In the genomic region with DNA sequence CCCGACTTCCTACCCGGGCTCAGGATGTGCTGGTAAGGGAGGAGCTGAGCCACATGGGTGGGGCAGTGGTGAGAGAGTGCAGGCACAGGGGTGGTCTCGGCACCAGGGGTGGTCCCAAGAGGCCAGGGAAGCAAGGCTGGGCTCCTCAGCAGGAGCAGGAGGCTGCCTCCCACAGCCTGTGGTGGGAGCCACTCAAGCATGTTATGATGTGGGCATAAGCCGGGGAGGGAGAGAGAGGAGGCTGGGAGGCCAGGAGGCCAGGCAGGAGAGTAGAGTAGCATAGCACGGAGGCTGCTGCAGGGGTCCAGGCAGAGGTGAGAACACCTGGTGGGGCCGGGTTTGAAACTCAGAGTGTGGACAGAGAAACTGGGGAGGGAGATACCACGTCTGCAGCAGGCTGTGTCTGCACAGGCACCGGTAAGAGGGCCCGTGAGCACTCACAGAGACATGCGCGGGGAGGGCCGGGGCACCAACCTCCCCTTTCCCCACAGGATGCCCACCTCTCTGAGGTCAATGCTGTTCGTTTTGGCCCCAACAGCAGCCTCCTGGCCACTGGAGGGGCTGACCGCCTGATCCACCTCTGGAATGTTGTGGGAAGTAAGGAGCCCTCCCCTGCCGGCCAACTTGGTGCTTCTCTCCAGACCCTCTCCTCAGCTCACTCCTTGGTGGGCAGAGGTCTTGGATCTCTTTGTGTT, we compare ENCODE assay signal across 13 cellular contexts. TPM values are rescaled to one million over a fixed set of nuclear protein-coding genes. Genes with fewer than 3 reads are reported as not detected.
DNase-seq lines count a peak whose midpoint lies in the region; ATAC-seq and TF ChIP-seq lines count a peak whose summit lies in the region.
"Had no signal": no experiment of that assay in that cellular context is flagged by ENCODE, and none has a peak within 500 bp of the region (broad histone marks: within the 10 kb centered on the region; RNA-seq: fewer than 3 reads in every experiment).

No MANE protein-coding gene starts in this region.

- H3K4me2 ChIP-seq in SU-DHL-6 (ENCODE audit: low read depth, low read length, poor library complexity, severe bottlenecking): no peak overlapping the region

- H3K4me1 ChIP-seq in endodermal cell (ENCODE audit: control insufficient read depth, insufficient read depth, low read length): no peaks in the 10 kb centered on the region
- peaks cover 8% of the 10 kb centered on the region for H3K4me1 ChIP-seq in A673 (ENCODE audit: insufficient read depth, low read length, poor library complexity, severe bottlenecking)
- H3K4me1 ChIP-seq: SJCRH30 had no signal

- CTCF ChIA-PET in A673 (lab: Charles Lee): no interaction called here

- peaks cover 23% of the 10 kb centered on the region for H3K27me3 Mint-ChIP-seq in endodermal cell (ENCODE audit: insufficient read depth)

- H4K20me1 ChIP-seq in SU-DHL-6 (ENCODE audit: low read depth, low read length): no peaks in the 10 kb centered on the region

- H3K27me3 ChIP-seq in SU-DHL-6 (ENCODE audit: low read length) (no peaks in the 10 kb centered on the region), endodermal cell (ENCODE audit: control insufficient read depth, insufficient read depth, low read length, poor library complexity, severe bottlenecking) (no peaks in the 10 kb centered on the region), A673 (replicated peaks; ENCODE audit: insufficient read depth, low read depth, low read length, poor library complexity) (no peaks in the 10 kb centered on the region)
- H3K27me3 ChIP-seq: SJCRH30 had no signal

- peak overlapping the region; percentile 68 to 89 for H3K27ac Mint-ChIP-seq in activated naive CD4-positive, alpha-beta T cell treated with anti-CD3 and anti-CD28 coated beads, Interleukin-2, amount 50 U/mL, for 72 hours
- peak overlapping the region; percentile 64 for H3K27ac Mint-ChIP-seq in endodermal cell
- peak overlapping the region; percentile 86 for H3K27ac Mint-ChIP-seq in stimulated activated effector memory CD8-positive, alpha-beta T cell treated with anti-CD3 and anti-CD28 coated beads, Interleukin-12 subunit alpha, Interleukin-12 subunit beta, amount 100 ng/mL, for 72 hours

- H3K36me3 ChIP-seq in SU-DHL-6 (ENCODE audit: low read length) (no peaks in the 10 kb centered on the region), endodermal cell (ENCODE audit: control insufficient read depth, insufficient read depth, low read length) (no peaks in the 10 kb centered on the region), A673 (ENCODE audit: insufficient read depth, low read length, poor library complexity, severe bottlenecking) (no peaks in the 10 kb centered on the region)
- H3K36me3 ChIP-seq: SJCRH30 had no signal

- H2AFZ ChIP-seq in SU-DHL-6 (ENCODE audit: low read depth, low read length, severe bottlenecking): no peak overlapping the region

- BruUV-seq in A673 (replicated peaks; lab: Mats Ljungman, UMichigan): no TSS peak

- peaks cover 34% of the 10 kb centered on the region for H3F3A ChIP-seq in SU-DHL-6 (ENCODE audit: insufficient read depth)

- H3K9ac ChIP-seq in SU-DHL-6 (ENCODE audit: low read length) (no peak overlapping the region), endodermal cell (ENCODE audit: extremely low read depth, low read length, poor library complexity, severe bottlenecking) (no peak overlapping the region)

- H3K79me2 ChIP-seq in SU-DHL-6 (ENCODE audit: insufficient read depth, low read length): no peaks in the 10 kb centered on the region

- WGBS in endodermal cell (ENCODE audit: insufficient coverage in 1 of 2, insufficient read length in 1 of 2), 2 experiments: 90 to 96% methylated on average over 5 to 15 of the region's 15 CpGs

- no peaks in the 10 kb centered on the region for H3K9me3 Mint-ChIP-seq in activated naive CD4-positive, alpha-beta T cell treated with anti-CD3 and anti-CD28 coated beads, Interleukin-2, amount 50 U/mL, for 72 hours
- no peaks in the 10 kb centered on the region for H3K9me3 Mint-ChIP-seq in endodermal cell
- H3K9me3 Mint-ChIP-seq in stimulated activated effector memory CD8-positive, alpha-beta T cell treated with anti-CD3 and anti-CD28 coated beads, Interleukin-12 subunit alpha, Interleukin-12 subunit beta, amount 100 ng/mL, for 72 hours: no peaks in the 10 kb centered on the region

- POLR2A ChIA-PET in A673 (lab: Charles Lee; ENCODE audit: low non-redundant PET): no interaction called here

- H3K9me2 ChIP-seq in SU-DHL-6 (replicated peaks; ENCODE audit: insufficient read depth, low read length): no peaks in the 10 kb centered on the region

- H3K9me3 ChIP-seq in SU-DHL-6 (ENCODE audit: insufficient read depth, low read length): no peaks in the 10 kb centered on the region
- H3K9me3 ChIP-seq in endodermal cell (ENCODE audit: control insufficient read depth, low read length): no peaks in the 10 kb centered on the region
- no peaks in the 10 kb centered on the region for H3K9me3 ChIP-seq in A673 (ENCODE audit: low read depth, low read length, poor library complexity, severe bottlenecking)
- H3K9me3 ChIP-seq: SJCRH30 had no signal

- peaks cover 1% of the 10 kb centered on the region for H3K4me1 Mint-ChIP-seq in endodermal cell
- H3K4me1 Mint-ChIP-seq in stimulated activated effector memory CD8-positive, alpha-beta T cell treated with anti-CD3 and anti-CD28 coated beads, Interleukin-12 subunit alpha, Interleukin-12 subunit beta, amount 100 ng/mL, for 72 hours: peaks cover 48% of the 10 kb centered on the region

- no peaks in the 10 kb centered on the region for H3K36me3 Mint-ChIP-seq in activated naive CD4-positive, alpha-beta T cell treated with anti-CD3 and anti-CD28 coated beads, Interleukin-2, amount 50 U/mL, for 72 hours
- no peaks in the 10 kb centered on the region for H3K36me3 Mint-ChIP-seq in endodermal cell (ENCODE audit: low read depth)
- H3K36me3 Mint-ChIP-seq in stimulated activated effector memory CD8-positive, alpha-beta T cell treated with anti-CD3 and anti-CD28 coated beads, Interleukin-12 subunit alpha, Interleukin-12 subunit beta, amount 100 ng/mL, for 72 hours: peaks cover 90% of the 10 kb centered on the region

- no peak overlapping the region for H3K4me3 ChIP-seq in SU-DHL-6 (ENCODE audit: insufficient read depth, low read length, poor library complexity, severe bottlenecking)
- H3K4me3 ChIP-seq in endodermal cell (ENCODE audit: low read length): no peak overlapping the region
- no peak overlapping the region for H3K4me3 ChIP-seq in A673 (ENCODE audit: low read depth, low read length, poor library complexity, severe bottlenecking)
- H3K4me3 ChIP-seq: SJCRH30 had no signal

- TF ChIP-seq CTCF in SU-DHL-6 (IDR thresholded peaks at IDR 0.05; ENCODE audit: insufficient read depth, low read length, poor library complexity, severe bottlenecking): no peak
- no peak for TF ChIP-seq CTCF in endodermal cell (conservative IDR thresholded peaks at IDR 0.05)
- TF ChIP-seq CTCF in A673 (conservative IDR thresholded peaks at IDR 0.05; ENCODE audit: low read depth, low read length): no peak

- no peak overlapping the region for H3K4me3 Mint-ChIP-seq in endodermal cell
- no peak overlapping the region for H3K4me3 Mint-ChIP-seq in stimulated activated effector memory CD8-positive, alpha-beta T cell treated with anti-CD3 and anti-CD28 coated beads, Interleukin-12 subunit alpha, Interleukin-12 subunit beta, amount 100 ng/mL, for 72 hours

- intact Hi-C loops in A673 (cut with micrococcal nuclease; ENCODE audit: unreplicated experiment): no loop called here

- no peak for DNase-seq in activated naive CD4-positive, alpha-beta T cell treated with anti-CD3 and anti-CD28 coated beads, Interleukin-2, amount 50 U/mL, for 72 hours (ENCODE audit: low spot score in 2 of 2)
- no peak for DNase-seq in activated naive CD4-positive, alpha-beta T cell treated with Interleukin-2 at 50 U/mL for 16 hours
- DNase-seq in endodermal cell (no peak), NCI-H2171 (lab: John Stamatoyannopoulos, UW) (no peak), A673 (ENCODE audit: low spot score) (no peak)
- DNase-seq in stimulated activated effector memory CD8-positive, alpha-beta T cell treated with anti-CD3 and anti-CD28 coated beads, Interleukin-12 subunit alpha, Interleukin-12 subunit beta, amount 100 ng/mL, for 72 hours (ENCODE audit: low spot score in 2 of 2): no peak
- DNase-seq: DMS 273 treated with DMSO at 0.1 percent for 48 hours, hypothalamus, NCI-H1694 treated with DMSO at 0.1 percent for 48 hours, NCI-H510A, SJCRH30 had no signal

- no peak for ATAC-seq in activated naive CD4-positive, alpha-beta T cell treated with anti-CD3 and anti-CD28 coated beads, Interleukin-2, amount 50 U/mL, for 72 hours
- no peak for ATAC-seq in stimulated activated effector memory CD8-positive, alpha-beta T cell treated with anti-CD3 and anti-CD28 coated beads, Interleukin-12 subunit alpha, Interleukin-12 subunit beta, amount 100 ng/mL, for 72 hours
- no peak for ATAC-seq in GM21825 (IDR thresholded peaks at IDR 0.05; ENCODE audit: unreplicated experiment)

- H3K27ac ChIP-seq in SU-DHL-6 (ENCODE audit: low read depth, low read length) (0 out of 2 replicates have a peak overlapping the region, but pooled peaks have one; percentile 1), endodermal cell (ENCODE audit: low read depth, low read length) (no peak overlapping the region), A673 (ENCODE audit: low read depth, low read length, poor library complexity, severe bottlenecking) (no peak overlapping the region)
- H3K27ac ChIP-seq: SJCRH30 had no signal

RNA-seq across cellular contexts. Expression of gene ATG16L2, which starts 10.7 kb away (rescaled TPM):
- 100 to 1,000 TPM in 1 of 2 donors, 10 to 100 TPM in 1; 64.2 to 189 TPM for total RNA-seq in activated naive CD4-positive, alpha-beta T cell treated with anti-CD3 and anti-CD28 coated beads, Interleukin-2, amount 50 U/mL, for 72 hours
- 10 to 100 TPM; 32.2 to 34.2 TPM for total RNA-seq in endodermal cell
- 21.4 TPM for polyA plus RNA-seq in endodermal cell (2013, experiment 1 of 2)
- 15.2 TPM for polyA plus RNA-seq in endodermal cell (2013, experiment 2 of 2)
- total RNA-seq in A673 (2021): 8.6 and 11.7 TPM in 2 replicates

RNA-seq across cellular contexts. Expression of gene STARD10, which starts 31.1 kb away (rescaled TPM):
- total RNA-seq in activated naive CD4-positive, alpha-beta T cell treated with anti-CD3 and anti-CD28 coated beads, Interleukin-2, amount 50 U/mL, for 72 hours: 10 to 100 TPM in 1 of 2 donors, 1 to 10 TPM in 1; 8.0 to 11.9 TPM
- total RNA-seq in endodermal cell: 10 to 100 TPM; 32.2 to 33.3 TPM
- polyA plus RNA-seq in endodermal cell (2013, experiment 1 of 2): 23.2 TPM
- 21.0 TPM for polyA plus RNA-seq in endodermal cell (2013, experiment 2 of 2)
- total RNA-seq in A673 (2021): 16.9 and 18.3 TPM in 2 replicates
